ENCODE assay signal across 8 cellular contexts in the genomic region with DNA sequence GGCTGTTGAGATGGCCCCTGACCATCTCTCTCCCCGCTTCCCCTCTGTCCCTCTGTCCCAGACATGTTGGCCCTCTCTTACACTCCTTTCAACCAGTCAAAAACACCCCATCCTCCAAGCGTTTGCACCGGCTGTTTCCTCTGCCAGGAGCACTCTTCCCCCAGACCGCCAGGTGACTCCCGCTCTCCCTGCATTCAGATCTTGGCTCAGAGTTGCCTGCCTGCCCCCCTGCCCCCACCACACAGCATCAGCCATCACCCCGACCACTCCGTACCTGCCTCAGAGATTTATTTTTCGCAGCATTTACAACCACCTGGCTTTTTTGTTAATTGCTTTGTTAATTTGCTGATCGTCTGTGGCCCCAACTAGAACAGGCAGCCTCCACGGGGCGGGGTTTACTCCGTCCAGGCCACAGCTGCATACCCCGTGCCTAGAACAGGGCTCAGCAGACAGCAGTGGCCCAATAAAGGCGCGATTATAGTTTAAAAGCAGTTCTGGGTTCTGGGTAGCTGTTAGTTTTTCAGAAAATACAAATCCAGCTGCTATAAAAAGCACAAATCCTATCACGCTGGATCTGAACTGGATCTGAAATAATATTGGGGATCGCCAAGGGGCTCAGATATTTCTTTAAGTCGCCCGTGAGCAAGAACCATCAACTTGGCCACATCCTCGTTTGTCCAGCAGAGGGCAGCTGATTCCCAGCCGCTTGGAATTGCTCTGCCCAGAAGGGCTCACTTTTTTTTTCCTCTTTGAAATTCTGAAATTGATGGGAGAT.
DNase-seq lines count a peak whose midpoint lies in the region; ATAC-seq, FAIRE-seq and TF ChIP-seq lines count a peak whose summit lies in the region.

No MANE protein-coding gene starts in this region.

- H3K27ac ChIP-seq in A673 (ENCODE audit: low read depth, low read length, poor library complexity, severe bottlenecking) (no peak overlapping the region), gastroesophageal sphincter (no peak overlapping the region), pancreas (no peak overlapping the region)

- ATAC-seq in gastroesophageal sphincter: peak; percentile 58
- ATAC-seq in pancreas: peak; percentile 76 to 84 (median 82)
- ATAC-seq in HG03280 (IDR thresholded peaks at IDR 0.05; ENCODE audit: unreplicated experiment): no peak

- no peak for TF ChIP-seq EP300 in gastroesophageal sphincter (IDR thresholded peaks at IDR 0.05)

- H3K4me3 ChIP-seq in A673 (ENCODE audit: low read depth, low read length, poor library complexity, severe bottlenecking) (no peak overlapping the region), gastroesophageal sphincter (no peak overlapping the region), pancreas (no peak overlapping the region)

- no TSS peak for BruUV-seq in A673 (replicated peaks; lab: Mats Ljungman, UMichigan)

- DNase-seq in A673 (ENCODE audit: low spot score) (peak; percentile 65), GM13976 (ENCODE audit: low spot score) (peak; percentile 83), NCI-H460 (ENCODE audit: extremely low read depth, low read depth) (peak; percentile 45), pancreas (peak; percentile 31 to 77 (median 65)), middle frontal gyrus (ENCODE audit: extremely low spot score, low spot score) (no peak)
- DNase-seq in activated CD8-positive, alpha-beta memory T cell treated with anti-CD3 and anti-CD28 coated beads, Interleukin-2, amount 50 U/mL, for 48 hours: peak; percentile 64

- peak; percentile 75 for FAIRE-seq in pancreas (lab: Jason Lieb, UNC)

- no peak for TF ChIP-seq POLR2A in gastroesophageal sphincter (IDR thresholded peaks at IDR 0.05)

- H3K9me3 ChIP-seq in A673 (ENCODE audit: low read depth, low read length, poor library complexity, severe bottlenecking) (no peaks in the 10 kb centered on the region), gastroesophageal sphincter (no peaks in the 10 kb centered on the region), pancreas (no peaks in the 10 kb centered on the region)

- POLR2A ChIA-PET in A673 (lab: Charles Lee; ENCODE audit: low non-redundant PET): no interaction called here

- peaks cover 6% of the 10 kb centered on the region for H3K27me3 ChIP-seq in A673 (replicated peaks; ENCODE audit: insufficient read depth, low read depth, low read length, poor library complexity)
- no peaks in the 10 kb centered on the region for H3K27me3 ChIP-seq in gastroesophageal sphincter
- H3K27me3 ChIP-seq in pancreas: no peaks in the 10 kb centered on the region

- in situ Hi-C loops in GM13976 (cut with MboI; ENCODE audit: low sequenced_read_pairs, unreplicated experiment): no loop called here

- 43 to 55% methylated on average over 3 to 18 of the region's 21 CpGs for WGBS in gastroesophageal sphincter (ENCODE audit: low coverage in 1 of 2), 2 donors
- 37 to 41% methylated on average over 21 of the region's 21 CpGs for WGBS in pancreas, 2 donors

- TF ChIP-seq CTCF in A673 (conservative IDR thresholded peaks at IDR 0.05; ENCODE audit: low read depth, low read length) (peak; percentile 81), GM13976 (IDR thresholded peaks at IDR 0.05; ENCODE audit: borderline replicate concordance, control extremely low read depth, extremely low read depth, insufficient read depth, missing control alignments) (peak; percentile 74), gastroesophageal sphincter (IDR thresholded peaks at IDR 0.05) (peak in 3 of 4 experiments; percentile 84 to 86 (median 85)), pancreas (IDR thresholded peaks at IDR 0.05) (peak; percentile 61 to 73 (median 68))

- CTCF ChIA-PET in A673 (lab: Charles Lee): interaction anchor here (0.7 to 1.4 kb wide), 3 partner anchors 28 to 563 kb away, joined by 3 to 14 read pairs (median 4); no protein-coding TSS in a partner anchor

- intact Hi-C loops in A673 (cut with micrococcal nuclease; ENCODE audit: unreplicated experiment) (loop anchor here (1.0 kb wide), 1 partner anchor 445 kb away; no protein-coding TSS in a partner anchor), pancreas (cut with DNase I) (loop anchor here in 2 of 3 donors (5.0 kb wide), 1 partner anchor 445 kb away; no protein-coding TSS in a partner anchor)

- H3K36me3 ChIP-seq in A673 (ENCODE audit: insufficient read depth, low read length, poor library complexity, severe bottlenecking) (no peaks in the 10 kb centered on the region), gastroesophageal sphincter (no peaks in the 10 kb centered on the region), pancreas (no peaks in the 10 kb centered on the region)

- H3K4me1 ChIP-seq in A673 (ENCODE audit: insufficient read depth, low read length, poor library complexity, severe bottlenecking): no peaks in the 10 kb centered on the region
- H3K4me1 ChIP-seq in gastroesophageal sphincter: peaks cover 0 to 24% (median 3%) of the 10 kb centered on the region in 3 donors
- H3K4me1 ChIP-seq in pancreas: no peaks in the 10 kb centered on the region
